2 cellular contexts compared by ENCODE assay signal in the genomic region with DNA sequence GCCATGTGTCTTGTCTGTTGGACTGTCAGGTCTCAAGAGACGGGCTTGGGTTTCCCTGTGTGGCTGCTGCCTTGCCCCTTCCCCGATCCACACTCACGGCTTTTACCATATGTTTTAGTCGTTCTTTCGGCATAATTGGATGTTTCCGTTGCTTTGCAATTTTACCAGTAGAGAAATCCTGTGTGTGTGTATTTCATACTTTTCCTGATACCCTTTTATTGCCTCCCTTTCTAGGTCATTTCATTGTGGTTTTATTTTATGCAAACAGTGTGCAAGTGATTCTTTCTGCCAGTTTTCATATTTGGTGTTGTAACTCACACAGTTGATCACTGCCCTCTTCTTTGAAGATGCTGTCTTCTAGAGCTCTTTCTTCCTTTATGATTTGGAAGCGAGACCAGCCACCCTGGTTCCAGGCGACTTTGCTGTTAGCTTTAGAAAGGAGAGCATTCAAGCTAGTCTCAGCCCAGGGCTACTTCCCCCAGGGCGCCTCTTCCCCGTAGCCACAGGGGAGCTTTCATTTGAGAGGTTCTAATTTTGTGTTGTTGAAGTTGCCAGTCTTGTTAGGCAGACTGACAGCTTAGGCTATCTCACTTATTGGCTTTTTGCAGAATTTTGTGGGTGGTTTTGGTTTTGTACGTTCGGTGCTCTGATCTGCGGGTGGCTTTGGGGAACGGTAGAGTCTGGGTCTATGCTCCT.
TF ChIP-seq lines count a peak whose summit lies in the region.

No MANE protein-coding gene starts in this region.

TF ChIP-seq in GM23338, 12 proteins besides CTCF, POLR2A, EP300 and RAD21 (continues in another document):
- TF ChIP-seq NANOG (IDR thresholded peaks at IDR 0.05; ENCODE audit: borderline replicate concordance) (no peak), EZH2phosphoT487 (IDR thresholded peaks at IDR 0.05; ENCODE audit: unreplicated experiment) (no peak), STAT1 (IDR thresholded peaks at IDR 0.05; ENCODE audit: unreplicated experiment) (no peak), EZH2 (IDR thresholded peaks at IDR 0.05; ENCODE audit: low read depth, unreplicated experiment) (no peak), CREB1 (CRISPR knock-in tag; IDR thresholded peaks at IDR 0.05; ENCODE audit: low read depth) (no peak), ZNF331 (CRISPR knock-in tag; IDR thresholded peaks at IDR 0.05; ENCODE audit: low read depth) (no peak), POLR2AphosphoS5 (IDR thresholded peaks at IDR 0.05; ENCODE audit: low read depth) (no peak)
- TF ChIP-seq, protein P1, sequence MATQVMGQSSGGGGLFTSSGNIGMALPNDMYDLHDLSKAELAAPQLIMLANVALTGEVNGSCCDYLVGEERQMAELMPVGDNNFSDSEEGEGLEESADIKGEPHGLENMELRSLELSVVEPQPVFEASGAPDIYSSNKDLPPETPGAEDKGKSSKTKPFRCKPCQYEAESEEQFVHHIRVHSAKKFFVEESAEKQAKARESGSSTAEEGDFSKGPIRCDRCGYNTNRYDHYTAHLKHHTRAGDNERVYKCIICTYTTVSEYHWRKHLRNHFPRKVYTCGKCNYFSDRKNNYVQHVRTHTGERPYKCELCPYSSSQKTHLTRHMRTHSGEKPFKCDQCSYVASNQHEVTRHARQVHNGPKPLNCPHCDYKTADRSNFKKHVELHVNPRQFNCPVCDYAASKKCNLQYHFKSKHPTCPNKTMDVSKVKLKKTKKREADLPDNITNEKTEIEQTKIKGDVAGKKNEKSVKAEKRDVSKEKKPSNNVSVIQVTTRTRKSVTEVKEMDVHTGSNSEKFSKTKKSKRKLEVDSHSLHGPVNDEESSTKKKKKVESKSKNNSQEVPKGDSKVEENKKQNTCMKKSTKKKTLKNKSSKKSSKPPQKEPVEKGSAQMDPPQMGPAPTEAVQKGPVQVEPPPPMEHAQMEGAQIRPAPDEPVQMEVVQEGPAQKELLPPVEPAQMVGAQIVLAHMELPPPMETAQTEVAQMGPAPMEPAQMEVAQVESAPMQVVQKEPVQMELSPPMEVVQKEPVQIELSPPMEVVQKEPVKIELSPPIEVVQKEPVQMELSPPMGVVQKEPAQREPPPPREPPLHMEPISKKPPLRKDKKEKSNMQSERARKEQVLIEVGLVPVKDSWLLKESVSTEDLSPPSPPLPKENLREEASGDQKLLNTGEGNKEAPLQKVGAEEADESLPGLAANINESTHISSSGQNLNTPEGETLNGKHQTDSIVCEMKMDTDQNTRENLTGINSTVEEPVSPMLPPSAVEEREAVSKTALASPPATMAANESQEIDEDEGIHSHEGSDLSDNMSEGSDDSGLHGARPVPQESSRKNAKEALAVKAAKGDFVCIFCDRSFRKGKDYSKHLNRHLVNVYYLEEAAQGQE (IDR thresholded peaks at IDR 0.05; ENCODE audit: unreplicated experiment): no peak
- TF ChIP-seq, protein P2, sequence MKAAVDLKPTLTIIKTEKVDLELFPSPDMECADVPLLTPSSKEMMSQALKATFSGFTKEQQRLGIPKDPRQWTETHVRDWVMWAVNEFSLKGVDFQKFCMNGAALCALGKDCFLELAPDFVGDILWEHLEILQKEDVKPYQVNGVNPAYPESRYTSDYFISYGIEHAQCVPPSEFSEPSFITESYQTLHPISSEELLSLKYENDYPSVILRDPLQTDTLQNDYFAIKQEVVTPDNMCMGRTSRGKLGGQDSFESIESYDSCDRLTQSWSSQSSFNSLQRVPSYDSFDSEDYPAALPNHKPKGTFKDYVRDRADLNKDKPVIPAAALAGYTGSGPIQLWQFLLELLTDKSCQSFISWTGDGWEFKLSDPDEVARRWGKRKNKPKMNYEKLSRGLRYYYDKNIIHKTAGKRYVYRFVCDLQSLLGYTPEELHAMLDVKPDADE (IDR thresholded peaks at IDR 0.05): no peak

TF ChIP-seq in H1, 55 proteins besides CTCF, POLR2A, EP300 and RAD21:
- TF ChIP-seq PHF8 (conservative IDR thresholded peaks at IDR 0.05; ENCODE audit: low read depth, low read length) (no peak), RBBP5 (IDR thresholded peaks at IDR 0.05; ENCODE audit: borderline replicate concordance, low read depth, low read length) (no peak), SIX5 (IDR thresholded peaks at IDR 0.05; ENCODE audit: low read depth, low read length) (no peak), CTBP2 (IDR thresholded peaks at IDR 0.05; ENCODE audit: borderline replicate concordance, insufficient read depth, insufficient read length, low read length) (no peak), CBX8 (IDR thresholded peaks at IDR 0.05; ENCODE audit: borderline replicate concordance, low read depth, low read length) (no peak), KDM5A (IDR thresholded peaks at IDR 0.05; ENCODE audit: low read length) (no peak)
